ENCODE assay signal across 1 cellular context in the genomic region with DNA sequence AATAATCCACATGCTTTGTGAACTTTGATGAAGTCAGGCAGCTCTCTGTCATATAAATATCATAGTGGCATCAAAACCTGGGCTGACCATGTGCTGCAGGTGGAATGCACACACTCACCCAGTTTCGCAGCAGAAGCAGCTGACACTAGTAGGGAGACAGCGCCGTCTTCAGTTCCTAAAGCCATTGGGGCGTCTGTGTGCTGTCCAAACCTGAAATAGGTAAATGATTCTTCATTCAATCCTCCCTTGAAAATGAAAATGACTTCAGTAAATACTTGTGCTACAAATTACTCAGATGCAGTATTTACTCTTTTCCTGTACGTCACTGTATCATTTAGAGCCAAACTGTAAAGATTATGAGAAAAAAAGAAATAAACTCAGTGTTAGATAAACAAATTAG.
TF ChIP-seq lines count a peak whose summit lies in the region.

No MANE protein-coding gene starts in this region.

TF ChIP-seq in HEK293, 187 proteins besides CTCF, POLR2A, EP300 and RAD21 (continued from another document and continues in another):
- TF ChIP-seq, protein P1, sequence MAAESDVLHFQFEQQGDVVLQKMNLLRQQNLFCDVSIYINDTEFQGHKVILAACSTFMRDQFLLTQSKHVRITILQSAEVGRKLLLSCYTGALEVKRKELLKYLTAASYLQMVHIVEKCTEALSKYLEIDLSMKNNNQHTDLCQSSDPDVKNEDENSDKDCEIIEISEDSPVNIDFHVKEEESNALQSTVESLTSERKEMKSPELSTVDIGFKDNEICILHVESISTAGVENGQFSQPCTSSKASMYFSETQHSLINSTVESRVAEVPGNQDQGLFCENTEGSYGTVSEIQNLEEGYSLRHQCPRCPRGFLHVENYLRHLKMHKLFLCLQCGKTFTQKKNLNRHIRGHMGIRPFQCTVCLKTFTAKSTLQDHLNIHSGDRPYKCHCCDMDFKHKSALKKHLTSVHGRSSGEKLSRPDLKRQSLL (tag by site-specific recombination; IDR thresholded peaks at IDR 0.05) = no peak
- TF ChIP-seq SETDB1 (IDR thresholded peaks at IDR 0.05; ENCODE audit: insufficient read length, low read length) (no peak), IKZF3 (tag by site-specific recombination; IDR thresholded peaks at IDR 0.05) (no peak), ZSCAN30 (tag by site-specific recombination; IDR thresholded peaks at IDR 0.05) (peak; percentile 44; the same call in 1 of the 2 replicates), HOXA7 (CRISPR knock-in tag; IDR thresholded peaks at IDR 0.05; ENCODE audit: borderline replicate concordance) (no peak), ZNF114 (tag by site-specific recombination; IDR thresholded peaks at IDR 0.05) (no peak), SCRT2 (tag by site-specific recombination; IDR thresholded peaks at IDR 0.05) (peak; percentile 82), ZNF660 (tag by site-specific recombination; IDR thresholded peaks at IDR 0.05) (0 out of 2 replicates have a peak, but pooled peaks have one; percentile 30), ZNF121 (tag by site-specific recombination; IDR thresholded peaks at IDR 0.05) (no peak), OVOL3 (tag by site-specific recombination; IDR thresholded peaks at IDR 0.05) (0 out of 2 replicates have a peak, but pooled peaks have one; percentile 47), ZNF24 (tag by site-specific recombination; IDR thresholded peaks at IDR 0.05) (0 out of 2 replicates have a peak, but pooled peaks have one; percentile 29), ZNF610 (tag by site-specific recombination; IDR thresholded peaks at IDR 0.05; ENCODE audit: borderline replicate concordance) (no peak), ZNF768 (tag by site-specific recombination; IDR thresholded peaks at IDR 0.05) (no peak), ZNF514 (tag by site-specific recombination; IDR thresholded peaks at IDR 0.05) (no peak), ZNF560 (tag by site-specific recombination; IDR thresholded peaks at IDR 0.05; ENCODE audit: borderline replicate concordance) (no peak), PRDM6 (tag by site-specific recombination; IDR thresholded peaks at IDR 0.05) (peak; percentile 99), ZFHX2 (tag by site-specific recombination; conservative IDR thresholded peaks at IDR 0.05) (no peak), ZEB2 (tag by site-specific recombination; IDR thresholded peaks at IDR 0.05) (0 out of 2 replicates have a peak, but pooled peaks have one; percentile 43), MZF1 (tag by site-specific recombination; IDR thresholded peaks at IDR 0.05; ENCODE audit: borderline replicate concordance) (peak; percentile 32; the same call in 1 of the 2 replicates), ZNF830 (tag by site-specific recombination; IDR thresholded peaks at IDR 0.05; ENCODE audit: low read depth) (no peak), ZNF449 (tag by site-specific recombination; IDR thresholded peaks at IDR 0.05) (no peak), ZNF18 (tag by site-specific recombination; IDR thresholded peaks at IDR 0.05) (no peak), ZSCAN23 (tag by site-specific recombination; IDR thresholded peaks at IDR 0.05) (no peak), RBAK (tag by site-specific recombination; IDR thresholded peaks at IDR 0.05) (no peak), ZNF501 (tag by site-specific recombination; IDR thresholded peaks at IDR 0.05) (no peak), ZNF391 (tag by site-specific recombination; IDR thresholded peaks at IDR 0.05; ENCODE audit: borderline replicate concordance, low read depth) (no peak), ZNF600 (tag by site-specific recombination; IDR thresholded peaks at IDR 0.05) (0 out of 2 replicates have a peak, but pooled peaks have one; percentile 28)
- TF ChIP-seq, protein P2, sequence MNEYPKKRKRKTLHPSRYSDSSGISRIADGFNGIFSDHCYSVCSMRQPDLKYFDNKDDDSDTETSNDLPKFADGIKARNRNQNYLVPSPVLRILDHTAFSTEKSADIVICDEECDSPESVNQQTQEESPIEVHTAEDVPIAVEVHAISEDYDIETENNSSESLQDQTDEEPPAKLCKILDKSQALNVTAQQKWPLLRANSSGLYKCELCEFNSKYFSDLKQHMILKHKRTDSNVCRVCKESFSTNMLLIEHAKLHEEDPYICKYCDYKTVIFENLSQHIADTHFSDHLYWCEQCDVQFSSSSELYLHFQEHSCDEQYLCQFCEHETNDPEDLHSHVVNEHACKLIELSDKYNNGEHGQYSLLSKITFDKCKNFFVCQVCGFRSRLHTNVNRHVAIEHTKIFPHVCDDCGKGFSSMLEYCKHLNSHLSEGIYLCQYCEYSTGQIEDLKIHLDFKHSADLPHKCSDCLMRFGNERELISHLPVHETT (tag by site-specific recombination; IDR thresholded peaks at IDR 0.05) = no peak
- TF ChIP-seq, protein P3, sequence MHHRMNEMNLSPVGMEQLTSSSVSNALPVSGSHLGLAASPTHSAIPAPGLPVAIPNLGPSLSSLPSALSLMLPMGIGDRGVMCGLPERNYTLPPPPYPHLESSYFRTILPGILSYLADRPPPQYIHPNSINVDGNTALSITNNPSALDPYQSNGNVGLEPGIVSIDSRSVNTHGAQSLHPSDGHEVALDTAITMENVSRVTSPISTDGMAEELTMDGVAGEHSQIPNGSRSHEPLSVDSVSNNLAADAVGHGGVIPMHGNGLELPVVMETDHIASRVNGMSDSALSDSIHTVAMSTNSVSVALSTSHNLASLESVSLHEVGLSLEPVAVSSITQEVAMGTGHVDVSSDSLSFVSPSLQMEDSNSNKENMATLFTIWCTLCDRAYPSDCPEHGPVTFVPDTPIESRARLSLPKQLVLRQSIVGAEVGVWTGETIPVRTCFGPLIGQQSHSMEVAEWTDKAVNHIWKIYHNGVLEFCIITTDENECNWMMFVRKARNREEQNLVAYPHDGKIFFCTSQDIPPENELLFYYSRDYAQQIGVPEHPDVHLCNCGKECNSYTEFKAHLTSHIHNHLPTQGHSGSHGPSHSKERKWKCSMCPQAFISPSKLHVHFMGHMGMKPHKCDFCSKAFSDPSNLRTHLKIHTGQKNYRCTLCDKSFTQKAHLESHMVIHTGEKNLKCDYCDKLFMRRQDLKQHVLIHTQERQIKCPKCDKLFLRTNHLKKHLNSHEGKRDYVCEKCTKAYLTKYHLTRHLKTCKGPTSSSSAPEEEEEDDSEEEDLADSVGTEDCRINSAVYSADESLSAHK (tag by site-specific recombination; IDR thresholded peaks at IDR 0.05) = no peak
- TF ChIP-seq, protein P4, sequence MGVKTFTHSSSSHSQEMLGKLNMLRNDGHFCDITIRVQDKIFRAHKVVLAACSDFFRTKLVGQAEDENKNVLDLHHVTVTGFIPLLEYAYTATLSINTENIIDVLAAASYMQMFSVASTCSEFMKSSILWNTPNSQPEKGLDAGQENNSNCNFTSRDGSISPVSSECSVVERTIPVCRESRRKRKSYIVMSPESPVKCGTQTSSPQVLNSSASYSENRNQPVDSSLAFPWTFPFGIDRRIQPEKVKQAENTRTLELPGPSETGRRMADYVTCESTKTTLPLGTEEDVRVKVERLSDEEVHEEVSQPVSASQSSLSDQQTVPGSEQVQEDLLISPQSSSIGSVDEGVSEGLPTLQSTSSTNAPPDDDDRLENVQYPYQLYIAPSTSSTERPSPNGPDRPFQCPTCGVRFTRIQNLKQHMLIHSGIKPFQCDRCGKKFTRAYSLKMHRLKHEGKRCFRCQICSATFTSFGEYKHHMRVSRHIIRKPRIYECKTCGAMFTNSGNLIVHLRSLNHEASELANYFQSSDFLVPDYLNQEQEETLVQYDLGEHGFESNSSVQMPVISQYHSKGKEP (tag by site-specific recombination; IDR thresholded peaks at IDR 0.05) = peak; percentile 44; the same call in 1 of the 2 replicates
- TF ChIP-seq, protein P5, sequence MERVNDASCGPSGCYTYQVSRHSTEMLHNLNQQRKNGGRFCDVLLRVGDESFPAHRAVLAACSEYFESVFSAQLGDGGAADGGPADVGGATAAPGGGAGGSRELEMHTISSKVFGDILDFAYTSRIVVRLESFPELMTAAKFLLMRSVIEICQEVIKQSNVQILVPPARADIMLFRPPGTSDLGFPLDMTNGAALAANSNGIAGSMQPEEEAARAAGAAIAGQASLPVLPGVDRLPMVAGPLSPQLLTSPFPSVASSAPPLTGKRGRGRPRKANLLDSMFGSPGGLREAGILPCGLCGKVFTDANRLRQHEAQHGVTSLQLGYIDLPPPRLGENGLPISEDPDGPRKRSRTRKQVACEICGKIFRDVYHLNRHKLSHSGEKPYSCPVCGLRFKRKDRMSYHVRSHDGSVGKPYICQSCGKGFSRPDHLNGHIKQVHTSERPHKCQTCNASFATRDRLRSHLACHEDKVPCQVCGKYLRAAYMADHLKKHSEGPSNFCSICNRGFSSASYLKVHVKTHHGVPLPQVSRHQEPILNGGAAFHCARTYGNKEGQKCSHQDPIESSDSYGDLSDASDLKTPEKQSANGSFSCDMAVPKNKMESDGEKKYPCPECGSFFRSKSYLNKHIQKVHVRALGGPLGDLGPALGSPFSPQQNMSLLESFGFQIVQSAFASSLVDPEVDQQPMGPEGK (tag by site-specific recombination; IDR thresholded peaks at IDR 0.05) = no peak
- TF ChIP-seq, protein P6, sequence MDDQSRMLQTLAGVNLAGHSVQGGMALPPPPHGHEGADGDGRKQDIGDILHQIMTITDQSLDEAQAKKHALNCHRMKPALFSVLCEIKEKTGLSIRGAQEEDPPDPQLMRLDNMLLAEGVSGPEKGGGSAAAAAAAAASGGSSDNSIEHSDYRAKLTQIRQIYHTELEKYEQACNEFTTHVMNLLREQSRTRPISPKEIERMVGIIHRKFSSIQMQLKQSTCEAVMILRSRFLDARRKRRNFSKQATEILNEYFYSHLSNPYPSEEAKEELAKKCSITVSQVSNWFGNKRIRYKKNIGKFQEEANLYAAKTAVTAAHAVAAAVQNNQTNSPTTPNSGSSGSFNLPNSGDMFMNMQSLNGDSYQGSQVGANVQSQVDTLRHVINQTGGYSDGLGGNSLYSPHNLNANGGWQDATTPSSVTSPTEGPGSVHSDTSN (CRISPR knock-in tag; IDR thresholded peaks at IDR 0.05) = no peak
- TF ChIP-seq, protein P7, sequence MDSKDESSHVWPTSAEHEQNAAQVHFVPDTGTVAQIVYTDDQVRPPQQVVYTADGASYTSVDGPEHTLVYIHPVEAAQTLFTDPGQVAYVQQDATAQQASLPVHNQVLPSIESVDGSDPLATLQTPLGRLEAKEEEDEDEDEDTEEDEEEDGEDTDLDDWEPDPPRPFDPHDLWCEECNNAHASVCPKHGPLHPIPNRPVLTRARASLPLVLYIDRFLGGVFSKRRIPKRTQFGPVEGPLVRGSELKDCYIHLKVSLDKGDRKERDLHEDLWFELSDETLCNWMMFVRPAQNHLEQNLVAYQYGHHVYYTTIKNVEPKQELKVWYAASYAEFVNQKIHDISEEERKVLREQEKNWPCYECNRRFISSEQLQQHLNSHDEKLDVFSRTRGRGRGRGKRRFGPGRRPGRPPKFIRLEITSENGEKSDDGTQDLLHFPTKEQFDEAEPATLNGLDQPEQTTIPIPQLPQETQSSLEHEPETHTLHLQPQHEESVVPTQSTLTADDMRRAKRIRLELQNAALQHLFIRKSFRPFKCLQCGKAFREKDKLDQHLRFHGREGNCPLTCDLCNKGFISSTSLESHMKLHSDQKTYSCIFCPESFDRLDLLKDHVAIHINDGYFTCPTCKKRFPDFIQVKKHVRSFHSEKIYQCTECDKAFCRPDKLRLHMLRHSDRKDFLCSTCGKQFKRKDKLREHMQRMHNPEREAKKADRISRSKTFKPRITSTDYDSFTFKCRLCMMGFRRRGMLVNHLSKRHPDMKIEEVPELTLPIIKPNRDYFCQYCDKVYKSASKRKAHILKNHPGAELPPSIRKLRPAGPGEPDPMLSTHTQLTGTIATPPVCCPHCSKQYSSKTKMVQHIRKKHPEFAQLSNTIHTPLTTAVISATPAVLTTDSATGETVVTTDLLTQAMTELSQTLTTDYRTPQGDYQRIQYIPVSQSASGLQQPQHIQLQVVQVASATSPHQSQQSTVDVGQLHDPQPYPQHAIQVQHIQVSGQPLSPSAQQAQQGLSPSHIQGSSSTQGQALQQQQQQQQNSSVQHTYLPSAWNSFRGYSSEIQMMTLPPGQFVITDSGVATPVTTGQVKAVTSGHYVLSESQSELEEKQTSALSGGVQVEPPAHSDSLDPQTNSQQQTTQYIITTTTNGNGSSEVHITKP (tag by site-specific recombination; IDR thresholded peaks at IDR 0.05) = no peak
- TF ChIP-seq, protein P8, sequence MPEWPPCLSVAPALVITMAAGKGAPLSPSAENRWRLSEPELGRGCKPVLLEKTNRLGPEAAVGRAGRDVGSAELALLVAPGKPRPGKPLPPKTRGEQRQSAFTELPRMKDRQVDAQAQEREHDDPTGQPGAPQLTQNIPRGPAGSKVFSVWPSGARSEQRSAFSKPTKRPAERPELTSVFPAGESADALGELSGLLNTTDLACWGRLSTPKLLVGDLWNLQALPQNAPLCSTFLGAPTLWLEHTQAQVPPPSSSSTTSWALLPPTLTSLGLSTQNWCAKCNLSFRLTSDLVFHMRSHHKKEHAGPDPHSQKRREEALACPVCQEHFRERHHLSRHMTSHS (tag by site-specific recombination; IDR thresholded peaks at IDR 0.05) = no peak
